In the genomic region with DNA sequence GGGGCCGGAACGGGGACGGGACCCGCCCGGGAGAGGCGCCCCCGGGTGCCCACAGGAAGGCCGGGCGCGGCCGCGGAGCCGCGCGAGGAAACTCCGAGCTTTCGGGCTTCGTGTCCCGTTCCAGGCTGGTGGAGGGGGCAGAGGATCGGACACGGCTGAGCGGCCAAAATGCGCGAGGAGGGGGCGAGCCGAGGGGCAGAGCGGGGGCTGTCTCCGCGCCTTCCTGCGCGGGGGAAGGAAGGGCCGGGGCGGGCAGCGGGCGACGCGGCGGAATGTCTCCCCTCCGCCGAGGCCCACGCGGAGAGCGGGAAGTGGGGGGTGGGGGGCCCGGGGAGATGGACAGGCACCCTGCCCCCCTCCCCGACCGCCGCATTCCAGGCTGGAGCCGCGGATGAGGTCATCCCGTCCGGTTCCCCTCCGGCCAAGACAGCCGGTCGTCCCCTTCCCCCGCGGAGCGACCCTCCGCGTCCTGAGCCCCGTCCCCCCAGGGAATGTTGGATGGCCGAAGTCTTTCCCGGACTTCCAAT, we compare ENCODE assay signal across 8 cellular contexts. TPM values are rescaled to one million over a fixed set of nuclear protein-coding genes. Genes with fewer than 3 reads are reported as not detected.
DNase-seq lines count a peak whose midpoint lies in the region; ATAC-seq and TF ChIP-seq lines count a peak whose summit lies in the region.

No MANE protein-coding gene starts in this region.

- DNase-seq in activated CD4-positive, alpha-beta T cell treated with anti-CD3 and anti-CD28 coated beads, Interleukin-2, amount 10 ng/mL, durations not matched to agents 24 days and 14 days, result no peak
- no peak for DNase-seq in activated CD4-positive, alpha-beta T cell treated with anti-CD3 and anti-CD28 coated beads for 1 hour
- DNase-seq in chondrocyte (ENCODE audit: low spot score), result no peak
- DNase-seq in right lobe of liver, result peak in 2 of 3 donors; percentile 80 to 83
- DNase-seq in transverse colon, result peak; percentile 34
- DNase-seq in activated gamma-delta T cell treated with Interleukin-2 at 50 U/mL for 16 hours, result no peak
- no peak for DNase-seq in amniotic stem cell (lab: John Stamatoyannopoulos, UW)

- no peak overlapping the region for H3K27ac Mint-ChIP-seq in activated CD4-positive, alpha-beta T cell treated with anti-CD3 and anti-CD28 coated beads, Interleukin-2, amount 10 ng/mL, durations not matched to agents 24 days and 14 days
- peak overlapping the region; percentile 93 for H3K27ac Mint-ChIP-seq in chondrocyte (ENCODE audit: unreplicated experiment)

- no peaks in the 10 kb centered on the region for H3K9me3 ChIP-seq in right lobe of liver
- H3K9me3 ChIP-seq in transverse colon, result no peaks in the 10 kb centered on the region

- H3K36me3 ChIP-seq in right lobe of liver (peaks cover 0 to under 1% (median under 1%) of the 10 kb centered on the region in 4 donors), transverse colon (no peaks in the 10 kb centered on the region)

- peak; percentile 0 for TF ChIP-seq POLR2A in right lobe of liver (IDR thresholded peaks at IDR 0.05)
- no peak for TF ChIP-seq POLR2A in transverse colon (IDR thresholded peaks at IDR 0.05)

- in situ Hi-C loops in transverse colon (cut with MboI; ENCODE audit: low pct_ligation_motif_present in 1 of 4, low pct_unique_long_range_greater_than_20kb in 1 of 4, low sequenced_read_pairs in 3 of 4), result no loop called here

- peaks cover 12% of the 10 kb centered on the region for H3K4me1 Mint-ChIP-seq in activated CD4-positive, alpha-beta T cell treated with anti-CD3 and anti-CD28 coated beads, Interleukin-2, amount 10 ng/mL, durations not matched to agents 24 days and 14 days
- peaks cover 76% of the 10 kb centered on the region for H3K4me1 Mint-ChIP-seq in chondrocyte (ENCODE audit: low read depth)

- H3K4me3 Mint-ChIP-seq in activated CD4-positive, alpha-beta T cell treated with anti-CD3 and anti-CD28 coated beads, Interleukin-2, amount 10 ng/mL, durations not matched to agents 24 days and 14 days, result peak overlapping the region; percentile 67
- H3K4me3 Mint-ChIP-seq in chondrocyte (ENCODE audit: unreplicated experiment), result peak overlapping the region; percentile 88

- peak overlapping the region; percentile 95 to 99 (median 97) for H3K27ac ChIP-seq in right lobe of liver
- peak overlapping the region; percentile 97 to 99 (median 99) for H3K27ac ChIP-seq in transverse colon

- no peak for TF ChIP-seq CTCF in chondrocyte (IDR thresholded peaks at IDR 0.05)
- TF ChIP-seq CTCF in right lobe of liver (IDR thresholded peaks at IDR 0.05), result no peak
- TF ChIP-seq CTCF in transverse colon (IDR thresholded peaks at IDR 0.05), result no peak

- H3K27me3 ChIP-seq in right lobe of liver (no peaks in the 10 kb centered on the region), transverse colon (no peaks in the 10 kb centered on the region)

- no peaks in the 10 kb centered on the region for H3K36me3 Mint-ChIP-seq in activated CD4-positive, alpha-beta T cell treated with anti-CD3 and anti-CD28 coated beads, Interleukin-2, amount 10 ng/mL, durations not matched to agents 24 days and 14 days (ENCODE audit: low read depth)
- peaks cover 4% of the 10 kb centered on the region for H3K36me3 Mint-ChIP-seq in chondrocyte (ENCODE audit: low read depth)

- intact Hi-C loops in activated CD4-positive, alpha-beta T cell treated with anti-CD3 and anti-CD28 coated beads, Interleukin-2, amount 10 ng/mL, durations not matched to agents 24 days and 14 days (cut with micrococcal nuclease), result loop anchor here (1.0 kb wide), 2 partner anchors 18 to 22 kb away; no protein-coding TSS in a partner anchor
- intact Hi-C loops in right lobe of liver (cut with DNase I), result no loop called here
- intact Hi-C loops in transverse colon (cut with DNase I; ENCODE audit: low total_unique reads), result no loop called here

- TF ChIP-seq EP300 in transverse colon (IDR thresholded peaks at IDR 0.05; ENCODE audit: low read depth), result no peak

- H3K4me3 ChIP-seq in right lobe of liver (peak overlapping the region; percentile 63 to 86 (median 84)), transverse colon (peak overlapping the region; percentile 64 to 94 (median 78))

- WGBS in right lobe of liver (ENCODE audit: insufficient coverage, low coverage, low lambda C conversion rate, missing lambda C conversion rate), result 0% methylated on average over 19 of the region's 62 CpGs
- WGBS in transverse colon (ENCODE audit: low coverage in 1 of 2), 2 donors, result 5% methylated on average over 12 of the region's 62 CpGs; no CpG with 5 or more reads in 1 of the 2 donors

- peaks cover 65% of the 10 kb centered on the region for H3K27me3 Mint-ChIP-seq in activated CD4-positive, alpha-beta T cell treated with anti-CD3 and anti-CD28 coated beads, Interleukin-2, amount 10 ng/mL, durations not matched to agents 24 days and 14 days
- no peaks in the 10 kb centered on the region for H3K27me3 Mint-ChIP-seq in chondrocyte (ENCODE audit: low read depth)

- peaks cover 0 to 71% (median 39%) of the 10 kb centered on the region in 4 donors for H3K4me1 ChIP-seq in right lobe of liver
- peaks cover 33 to 53% (median 44%) of the 10 kb centered on the region in 4 donors for H3K4me1 ChIP-seq in transverse colon

- no peaks in the 10 kb centered on the region for H3K9me3 Mint-ChIP-seq in activated CD4-positive, alpha-beta T cell treated with anti-CD3 and anti-CD28 coated beads, Interleukin-2, amount 10 ng/mL, durations not matched to agents 24 days and 14 days
- no peaks in the 10 kb centered on the region for H3K9me3 Mint-ChIP-seq in chondrocyte (ENCODE audit: low read depth)

- ATAC-seq in right lobe of liver (peak; percentile 4 to 23 (median 17)), HG03045 (IDR thresholded peaks at IDR 0.05; ENCODE audit: unreplicated experiment) (no peak)

RNA-seq across cellular contexts. Expression of a gene that starts 0.5 kb away (rescaled TPM):
- 1.0 and 1.2 TPM in 2 replicates for total RNA-seq in activated CD4-positive, alpha-beta T cell treated with anti-CD3 and anti-CD28 coated beads, Interleukin-2, amount 10 ng/mL, durations not matched to agents 24 days and 14 days
- total RNA-seq in chondrocyte (155 to 167 TPM (median 156 TPM) in 3 replicates), right lobe of liver (100 to 1,000 TPM in 1 of 6 experiments, 10 to 100 TPM in 5; 29.2 to 117 (median 68.0) TPM), transverse colon (10 to 100 TPM; 27.3 to 52.9 (median 28.9) TPM)

RNA-seq across cellular contexts. Expression of a gene that starts 19.1 kb away (rescaled TPM):
- total RNA-seq in activated CD4-positive, alpha-beta T cell treated with anti-CD3 and anti-CD28 coated beads, Interleukin-2, amount 10 ng/mL, durations not matched to agents 24 days and 14 days, result not detected in 2 replicates
- total RNA-seq in chondrocyte (not detected in 3 replicates), right lobe of liver (under 1 TPM in 1 of 6 experiments, not detected in 5; 0.64 TPM), transverse colon (10 to 100 TPM in 2 of 4 donors, 1 to 10 TPM in 1, not detected in 1; 1.3 to 43.4 (median 17.2) TPM)

RNA-seq across cellular contexts. Expression of a gene that starts 41.5 kb away (rescaled TPM):
- not detected in 2 replicates for total RNA-seq in activated CD4-positive, alpha-beta T cell treated with anti-CD3 and anti-CD28 coated beads, Interleukin-2, amount 10 ng/mL, durations not matched to agents 24 days and 14 days
- 7.0 to 14.2 TPM (median 13.5 TPM) in 3 replicates for total RNA-seq in chondrocyte
- 10 to 100 TPM in 5 of 6 experiments, 1 to 10 TPM in 1; 9.0 to 27.8 (median 14.2) TPM for total RNA-seq in right lobe of liver
- 100 to 1,000 TPM in 1 of 4 donors, 10 to 100 TPM in 3; 46.3 to 166 (median 60.9) TPM for total RNA-seq in transverse colon

RNA-seq across cellular contexts. Expression of a gene that starts 47.9 kb away (rescaled TPM):
- 75.8 and 77.2 TPM in 2 replicates for total RNA-seq in activated CD4-positive, alpha-beta T cell treated with anti-CD3 and anti-CD28 coated beads, Interleukin-2, amount 10 ng/mL, durations not matched to agents 24 days and 14 days
- total RNA-seq in chondrocyte, result 32.0 to 35.9 TPM (median 34.8 TPM) in 3 replicates
- total RNA-seq in right lobe of liver, result 10 to 100 TPM; 18.4 to 27.3 (median 24.1) TPM
- total RNA-seq in transverse colon, result 100 to 1,000 TPM in 1 of 4 donors, 10 to 100 TPM in 3; 60.1 to 142 (median 73.8) TPM

Comparison
In these comparisons a context has a peak if more than half of its experiments do, and no peak if none do; other contexts are left out.
1. DNase-seq: peak in right lobe of liver (2 of 3) and transverse colon (single experiment); none in activated CD4-positive, alpha-beta T cell treated with anti-CD3 and anti-CD28 coated beads, Interleukin-2, amount 10 ng/mL, durations not matched to agents 24 days and 14 days (single experiment), activated CD4-positive, alpha-beta T cell treated with anti-CD3 and anti-CD28 coated beads for 1 hour (single experiment), chondrocyte (single experiment), activated gamma-delta T cell treated with Interleukin-2 at 50 U/mL for 16 hours (single experiment) and amniotic stem cell (single experiment).
2. RNA of a gene that starts 0.5 kb away (total RNA-seq): 155 to 167 TPM in chondrocyte, 29.2 to 117 TPM in right lobe of liver and 27.3 to 52.9 TPM in transverse colon; 1.0 to 1.2 TPM in activated CD4-positive, alpha-beta T cell treated with anti-CD3 and anti-CD28 coated beads, Interleukin-2, amount 10 ng/mL, durations not matched to agents 24 days and 14 days; every median in the first group is over 10 times any median in the second.